ENCODE assay signal across 9 cellular contexts in genomic region chr17:31389673-31390381, GRCh38. TPM values are rescaled to one million over a fixed set of nuclear protein-coding genes. Genes with fewer than 3 reads are reported as not detected.
A peak's percentile ranks its signal among the peaks of the same experiment; 100 is the strongest.
DNase-seq lines count a peak whose midpoint lies in the region; ATAC-seq and TF ChIP-seq lines count a peak whose summit lies in the region.
"Had no signal": no experiment of that assay in that cellular context is flagged by ENCODE, and none has a peak within 500 bp of the region (broad histone marks: within the 10 kb centered on the region; RNA-seq: fewer than 3 reads in every experiment).

No MANE protein-coding gene starts in this region.

- H3K4me3 ChIP-seq in PC-3 (ENCODE audit: low read length), result no peak overlapping the region
- no peak overlapping the region for H3K4me3 ChIP-seq in esophagus muscularis mucosa
- no peak overlapping the region for H3K4me3 ChIP-seq in stomach

- intact Hi-C loops in PC-3 (cut with micrococcal nuclease) (loop anchor here (5.0 kb wide), 1 partner anchor 137 kb away; no protein-coding TSS in a partner anchor), esophagus muscularis mucosa (cut with DNase I) (no loop called here), stomach (cut with DNase I; ENCODE audit: low total_unique reads) (no loop called here)

- WGBS in esophagus muscularis mucosa, result 79% methylated on average over 20 of the region's 22 CpGs
- WGBS in stomach, 5 donors, result 63 to 70% (median 65%) methylated on average over 22 of the region's 22 CpGs

- 0 out of 2 replicates have a peak, but pooled peaks have one; percentile 10 for TF ChIP-seq CTCF in PC-3 (conservative IDR thresholded peaks at IDR 0.05; ENCODE audit: low read depth, low read length)
- no peak for TF ChIP-seq CTCF in esophagus muscularis mucosa (IDR thresholded peaks at IDR 0.05)
- peak in 1 of 7 experiments; percentile 1 for TF ChIP-seq CTCF in stomach (IDR thresholded peaks at IDR 0.05)

- H2AFZ ChIP-seq in PC-3 (ENCODE audit: low read length), result no peak overlapping the region

- no peak overlapping the region for H3K9ac ChIP-seq in PC-3 (ENCODE audit: low read length)

- no TSS peak for BruUV-seq in PC-3 (replicated peaks; lab: Mats Ljungman, UMichigan)

- ATAC-seq in PC-3 (no peak), HG02870 (IDR thresholded peaks at IDR 0.05; ENCODE audit: unreplicated experiment) (no peak)

- no peak for TF ChIP-seq EP300 in esophagus muscularis mucosa (IDR thresholded peaks at IDR 0.05)
- no peak for TF ChIP-seq EP300 in stomach (IDR thresholded peaks at IDR 0.05)

- no peaks in the 10 kb centered on the region; the same call in 1 of the 2 replicates for H3K27me3 ChIP-seq in PC-3 (ENCODE audit: low read length)
- H3K27me3 ChIP-seq in esophagus muscularis mucosa, result peaks cover 3 to 62% (median 26%) of the 10 kb centered on the region in 4 donors
- H3K27me3 ChIP-seq in stomach, result peaks cover 11 to 66% (median 40%) of the 10 kb centered on the region in 3 donors

- no peak for DNase-seq in activated T-cell treated with anti-CD3 and anti-CD28 coated beads, Interleukin-2, amount 50 U/mL, for 24 hours
- DNase-seq in activated T-cell treated with anti-CD3 and anti-CD28 coated beads for 4 hours (no peak), PC-3 (no peak), esophagus muscularis mucosa (ENCODE audit: extremely low spot score) (peak; percentile 83), stomach (peak; percentile 21), erythroblast (lab: John Stamatoyannopoulos, UW) (no peak)
- DNase-seq in stimulated activated CD4-positive, alpha-beta T cell treated with anti-CD3 and anti-CD28 coated beads, Interleukin-15, amount 100 ng/mL, for 24 hours, result no peak
- DNase-seq: NCI-H2029 had no signal

- no peaks in the 10 kb centered on the region for H3K9me3 ChIP-seq in PC-3 (ENCODE audit: low read length)
- H3K9me3 ChIP-seq in esophagus muscularis mucosa, result no peaks in the 10 kb centered on the region
- no peaks in the 10 kb centered on the region for H3K9me3 ChIP-seq in stomach

- POLR2A ChIA-PET in PC-3 (lab: Charles Lee; ENCODE audit: unreplicated experiment), result no interaction called here

- H3K36me3 ChIP-seq in PC-3 (ENCODE audit: low read depth, low read length) (no peaks in the 10 kb centered on the region), esophagus muscularis mucosa (no peaks in the 10 kb centered on the region), stomach (no peaks in the 10 kb centered on the region)

- H3F3A ChIP-seq in PC-3 (ENCODE audit: low read length, unreplicated experiment), result no peaks in the 10 kb centered on the region

- H3K9me2 ChIP-seq in PC-3 (replicated peaks; ENCODE audit: low read length), result no peaks in the 10 kb centered on the region

- CTCF ChIA-PET in PC-3 (lab: Charles Lee), result interaction anchor here (0.5 kb wide), 1 partner anchor 450 kb away, joined by 9 read pairs; no protein-coding TSS in a partner anchor

- peaks cover 10% of the 10 kb centered on the region for H3K4me1 Mint-ChIP-seq in activated T-cell treated with anti-CD3 and anti-CD28 coated beads, Interleukin-2, amount 50 U/mL, for 24 hours (ENCODE audit: low read depth)

- TF ChIP-seq POLR2A in esophagus muscularis mucosa (IDR thresholded peaks at IDR 0.05; ENCODE audit: low read depth), result no peak
- no peak for TF ChIP-seq POLR2A in stomach (IDR thresholded peaks at IDR 0.05)
- no peak for TF ChIP-seq POLR2A in erythroblast (IDR thresholded peaks at IDR 0.05; ENCODE audit: low read length)

- no peaks in the 10 kb centered on the region for H4K20me1 ChIP-seq in PC-3 (ENCODE audit: low read length)

- H3K36me3 Mint-ChIP-seq in activated T-cell treated with anti-CD3 and anti-CD28 coated beads, Interleukin-2, amount 50 U/mL, for 24 hours (ENCODE audit: low read depth), result no peaks in the 10 kb centered on the region

- no peaks in the 10 kb centered on the region for H3K9me3 Mint-ChIP-seq in activated T-cell treated with anti-CD3 and anti-CD28 coated beads, Interleukin-2, amount 50 U/mL, for 24 hours

- no peaks in the 10 kb centered on the region for H3K4me1 ChIP-seq in PC-3 (ENCODE audit: insufficient read depth, low read length)
- peaks cover 11 to 20% (median 16%) of the 10 kb centered on the region in 4 donors for H3K4me1 ChIP-seq in esophagus muscularis mucosa
- peaks cover 11 to 23% (median 19%) of the 10 kb centered on the region in 4 donors for H3K4me1 ChIP-seq in stomach

- H3K4me3 Mint-ChIP-seq in activated T-cell treated with anti-CD3 and anti-CD28 coated beads, Interleukin-2, amount 50 U/mL, for 24 hours, result peak overlapping the region; percentile 31

- peaks cover 46% of the 10 kb centered on the region for H3K27me3 Mint-ChIP-seq in activated T-cell treated with anti-CD3 and anti-CD28 coated beads, Interleukin-2, amount 50 U/mL, for 24 hours

- H3K4me2 ChIP-seq in PC-3 (ENCODE audit: low read length), result no peak overlapping the region

- no peak overlapping the region for H3K27ac Mint-ChIP-seq in activated T-cell treated with anti-CD3 and anti-CD28 coated beads, Interleukin-2, amount 50 U/mL, for 24 hours

- H3K79me2 ChIP-seq in PC-3 (ENCODE audit: low read length), result no peaks in the 10 kb centered on the region

- H3K27ac ChIP-seq in PC-3 (ENCODE audit: low read length) (no peak overlapping the region), esophagus muscularis mucosa (replicated peaks in 1 of 4) (no peak overlapping the region), stomach (no peak overlapping the region)

RNA-seq across cellular contexts. Expression of gene RAB11FIP4, which starts 1.6 kb away (rescaled TPM):
- total RNA-seq in PC-3 (2014; rRNA removed) (4.2 and 4.5 TPM in 2 replicates), esophagus muscularis mucosa (1 to 10 TPM in 3 of 4 donors, under 1 TPM in 1; 0.75 to 2.3 (median 1.7) TPM), stomach (100 to 1,000 TPM in 1 of 5 donors, 10 to 100 TPM in 4; 11.6 to 121 (median 22.2) TPM)
- polyA plus RNA-seq in stomach, result 10 to 100 TPM in 1 of 3 donors, 1 to 10 TPM in 2; 4.7 to 11.6 (median 9.5) TPM

Comparison
In these comparisons a context has a peak if more than half of its experiments do, and no peak if none do; other contexts are left out.
1. DNase-seq: peak in esophagus muscularis mucosa (single experiment) and stomach (single experiment); none in activated T-cell treated with anti-CD3 and anti-CD28 coated beads, Interleukin-2, amount 50 U/mL, for 24 hours (single experiment), activated T-cell treated with anti-CD3 and anti-CD28 coated beads for 4 hours (single experiment), PC-3 (single experiment), erythroblast (0 of 2) and stimulated activated CD4-positive, alpha-beta T cell treated with anti-CD3 and anti-CD28 coated beads, Interleukin-15, amount 100 ng/mL, for 24 hours (single experiment).